2 cellular contexts compared by ENCODE assay signal in the genomic region with DNA sequence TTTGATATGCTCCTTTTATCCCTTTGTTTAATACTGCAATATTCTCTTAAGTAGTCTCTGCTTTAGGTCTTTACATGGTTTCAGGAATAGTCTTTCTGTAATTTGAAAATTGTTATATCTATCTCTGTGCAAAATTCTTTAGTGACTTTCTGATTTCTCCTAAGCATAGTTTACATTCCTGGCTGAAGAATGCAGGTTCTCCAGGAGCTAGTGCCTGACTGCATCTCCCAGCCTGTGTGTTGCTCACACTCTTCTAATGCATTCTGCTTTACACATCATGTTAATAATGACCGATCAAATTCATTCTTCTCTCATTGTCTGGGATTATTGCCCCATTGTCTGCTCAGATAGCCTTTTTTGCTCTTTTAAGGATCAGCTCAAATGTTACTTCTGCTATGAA.
A peak's percentile ranks its signal among the peaks of the same experiment; 100 is the strongest.
TF ChIP-seq lines count a peak whose summit lies in the region.

No MANE protein-coding gene starts in this region.

TF ChIP-seq in IMR-90, 13 proteins besides CTCF, POLR2A, EP300 and RAD21:
- TF ChIP-seq FOS (IDR thresholded peaks at IDR 0.05; ENCODE audit: low read depth, low read length): no peak
- no peak for TF ChIP-seq MAZ (IDR thresholded peaks at IDR 0.05; ENCODE audit: borderline replicate concordance, low read depth, low read length)
- TF ChIP-seq, protein P1, sequence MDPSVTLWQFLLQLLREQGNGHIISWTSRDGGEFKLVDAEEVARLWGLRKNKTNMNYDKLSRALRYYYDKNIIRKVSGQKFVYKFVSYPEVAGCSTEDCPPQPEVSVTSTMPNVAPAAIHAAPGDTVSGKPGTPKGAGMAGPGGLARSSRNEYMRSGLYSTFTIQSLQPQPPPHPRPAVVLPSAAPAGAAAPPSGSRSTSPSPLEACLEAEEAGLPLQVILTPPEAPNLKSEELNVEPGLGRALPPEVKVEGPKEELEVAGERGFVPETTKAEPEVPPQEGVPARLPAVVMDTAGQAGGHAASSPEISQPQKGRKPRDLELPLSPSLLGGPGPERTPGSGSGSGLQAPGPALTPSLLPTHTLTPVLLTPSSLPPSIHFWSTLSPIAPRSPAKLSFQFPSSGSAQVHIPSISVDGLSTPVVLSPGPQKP (IDR thresholded peaks at IDR 0.05; ENCODE audit: borderline replicate concordance, low read depth, low read length): no peak
- TF ChIP-seq RFX5 (IDR thresholded peaks at IDR 0.05; ENCODE audit: low read depth, low read length): no peak
- TF ChIP-seq NFE2L2 (IDR thresholded peaks at IDR 0.05; ENCODE audit: low read depth, low read length): no peak
- no peak for TF ChIP-seq MXI1 (IDR thresholded peaks at IDR 0.05; ENCODE audit: borderline replicate concordance, low read depth, low read length)
- TF ChIP-seq, protein P2, sequence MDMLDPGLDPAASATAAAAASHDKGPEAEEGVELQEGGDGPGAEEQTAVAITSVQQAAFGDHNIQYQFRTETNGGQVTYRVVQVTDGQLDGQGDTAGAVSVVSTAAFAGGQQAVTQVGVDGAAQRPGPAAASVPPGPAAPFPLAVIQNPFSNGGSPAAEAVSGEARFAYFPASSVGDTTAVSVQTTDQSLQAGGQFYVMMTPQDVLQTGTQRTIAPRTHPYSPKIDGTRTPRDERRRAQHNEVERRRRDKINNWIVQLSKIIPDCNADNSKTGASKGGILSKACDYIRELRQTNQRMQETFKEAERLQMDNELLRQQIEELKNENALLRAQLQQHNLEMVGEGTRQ (IDR thresholded peaks at IDR 0.05; ENCODE audit: low read depth, low read length): no peak
- no peak for TF ChIP-seq CHD1 (IDR thresholded peaks at IDR 0.05; ENCODE audit: low read depth, low read length)
- TF ChIP-seq CEBPB (IDR thresholded peaks at IDR 0.05; ENCODE audit: low read depth, low read length): no peak
- TF ChIP-seq SMC3 (IDR thresholded peaks at IDR 0.05; ENCODE audit: low read depth, low read length): no peak
- TF ChIP-seq BHLHE40 (IDR thresholded peaks at IDR 0.05; ENCODE audit: low read depth, low read length): no peak
- no peak for TF ChIP-seq RCOR1 (IDR thresholded peaks at IDR 0.05; ENCODE audit: insufficient replicate concordance, low read length)
- TF ChIP-seq MAFK (IDR thresholded peaks at IDR 0.05; ENCODE audit: low read depth, low read length): no peak

TF ChIP-seq in H1, 55 proteins besides CTCF, POLR2A, EP300 and RAD21:
- TF ChIP-seq TEAD4 (IDR thresholded peaks at IDR 0.05; ENCODE audit: low read depth, low read length): peak; percentile 51; the same call in 1 of the 2 replicates
- no peak for TF ChIP-seq ASH2L (IDR thresholded peaks at IDR 0.05; ENCODE audit: low read length)
- no peak for TF ChIP-seq YY1 (IDR thresholded peaks at IDR 0.05; ENCODE audit: low read depth, low read length)
TF ChIP-seq in H1: peak in this region for 1.
